Comparison of ENCODE assay signal across 15 cellular contexts in genomic region chr15:65887565-65887964, GRCh38. TPM values are rescaled to one million over a fixed set of nuclear protein-coding genes. Genes with fewer than 3 reads are reported as not detected.
DNase-seq lines count a peak whose midpoint lies in the region; ATAC-seq, FAIRE-seq and TF ChIP-seq lines count a peak whose summit lies in the region.
"Had no signal": no experiment of that assay in that cellular context is flagged by ENCODE, and none has a peak within 500 bp of the region (broad histone marks: within the 10 kb centered on the region; RNA-seq: fewer than 3 reads in every experiment).

No MANE protein-coding gene starts in this region.

- no peak for TF ChIP-seq POLR2A in GM12891 (IDR thresholded peaks at IDR 0.05; ENCODE audit: low read depth, low read length)

- intact Hi-C loops in cardiac septum (cut with DNase I) (no loop called here), dorsolateral prefrontal cortex (cut with DNase I) (no loop called here)

- H3K9me3 Mint-ChIP-seq in T-helper 1 cell treated with Interleukin-12 subunit alpha and Interleukin-12 subunit beta and Interleukin-4 antibody, amounts not matched to agents 30 μg/mL and 1 μg/mL, for 36 hours: peaks cover 12% of the 10 kb centered on the region
- H3K9me3 Mint-ChIP-seq in activated naive CD8-positive, alpha-beta T cell treated with anti-CD3 and anti-CD28 coated beads for 36 hours: no peaks in the 10 kb centered on the region
- no peaks in the 10 kb centered on the region for H3K9me3 Mint-ChIP-seq in HFFc6
- H3K9me3 Mint-ChIP-seq: memory B cell had no signal

- no peak for DNase-seq in GM12891 (ENCODE audit: insufficient read length, low spot score)
- DNase-seq in activated naive CD8-positive, alpha-beta T cell treated with anti-CD3 and anti-CD28 coated beads for 36 hours: peak; percentile 54
- peak; percentile 17 to 34 for DNase-seq in stimulated activated CD4-positive, alpha-beta T cell treated with anti-CD3 and anti-CD28 coated beads, Interleukin-2, amount 100 ng/mL, for 24 hours
- no peak for DNase-seq in HFFc6
- DNase-seq in cardiac septum (ENCODE audit: low spot score): no peak
- DNase-seq in dorsolateral prefrontal cortex: no peak
- DNase-seq: caudate nucleus; DMS79 treated with DMSO at 0.1 percent for 48 hours; NK-92 treated with Interleukin-12 subunit alpha and Interleukin-12 subunit beta, amount 100 ng/mL, for 24 hours had no signal

- peaks cover 65% of the 10 kb centered on the region for H3K36me3 Mint-ChIP-seq in T-helper 1 cell treated with Interleukin-12 subunit alpha and Interleukin-12 subunit beta and Interleukin-4 antibody, amounts not matched to agents 30 μg/mL and 1 μg/mL, for 36 hours (ENCODE audit: low read depth)
- peaks cover 52% of the 10 kb centered on the region for H3K36me3 Mint-ChIP-seq in activated naive CD8-positive, alpha-beta T cell treated with anti-CD3 and anti-CD28 coated beads for 36 hours
- peaks cover 37% of the 10 kb centered on the region for H3K36me3 Mint-ChIP-seq in HFFc6 (ENCODE audit: low read depth)

- no peaks in the 10 kb centered on the region for H3K27me3 ChIP-seq in dorsolateral prefrontal cortex
- H3K27me3 ChIP-seq: BLaER1 treated with 17β-estradiol and CSF1 and Interleukin-3, amounts not matched to agents 10 nM and 100 nM; neutrophil; right atrium auricular region had no signal

- no peaks in the 10 kb centered on the region for H3K27me3 Mint-ChIP-seq in T-helper 1 cell treated with Interleukin-12 subunit alpha and Interleukin-12 subunit beta and Interleukin-4 antibody, amounts not matched to agents 30 μg/mL and 1 μg/mL, for 36 hours (ENCODE audit: low read depth)
- no peaks in the 10 kb centered on the region for H3K27me3 Mint-ChIP-seq in activated naive CD8-positive, alpha-beta T cell treated with anti-CD3 and anti-CD28 coated beads for 36 hours
- no peaks in the 10 kb centered on the region for H3K27me3 Mint-ChIP-seq in HFFc6 (ENCODE audit: insufficient read depth)
- H3K27me3 Mint-ChIP-seq: memory B cell had no signal

- H3K4me3 Mint-ChIP-seq in T-helper 1 cell treated with Interleukin-12 subunit alpha and Interleukin-12 subunit beta and Interleukin-4 antibody, amounts not matched to agents 30 μg/mL and 1 μg/mL, for 36 hours: peak overlapping the region; percentile 74
- H3K4me3 Mint-ChIP-seq in activated naive CD8-positive, alpha-beta T cell treated with anti-CD3 and anti-CD28 coated beads for 36 hours: no peak overlapping the region
- H3K4me3 Mint-ChIP-seq in HFFc6: no peak overlapping the region
- H3K4me3 Mint-ChIP-seq: memory B cell had no signal

- peak overlapping the region in 1 of 59 donors; percentile 11 for H3K27ac ChIP-seq in dorsolateral prefrontal cortex
- H3K27ac ChIP-seq: BLaER1 treated with 17β-estradiol and CSF1 and Interleukin-3, amounts not matched to agents 10 nM and 100 nM; neutrophil; right atrium auricular region had no signal

- H3K4me1 Mint-ChIP-seq in T-helper 1 cell treated with Interleukin-12 subunit alpha and Interleukin-12 subunit beta and Interleukin-4 antibody, amounts not matched to agents 30 μg/mL and 1 μg/mL, for 36 hours (ENCODE audit: low read depth): peaks cover 72% of the 10 kb centered on the region
- peaks cover 66% of the 10 kb centered on the region for H3K4me1 Mint-ChIP-seq in activated naive CD8-positive, alpha-beta T cell treated with anti-CD3 and anti-CD28 coated beads for 36 hours
- H3K4me1 Mint-ChIP-seq in HFFc6 (ENCODE audit: low read depth): no peaks in the 10 kb centered on the region

- peak overlapping the region; percentile 93 for H3K27ac Mint-ChIP-seq in T-helper 1 cell treated with Interleukin-12 subunit alpha and Interleukin-12 subunit beta and Interleukin-4 antibody, amounts not matched to agents 30 μg/mL and 1 μg/mL, for 36 hours
- H3K27ac Mint-ChIP-seq in activated naive CD8-positive, alpha-beta T cell treated with anti-CD3 and anti-CD28 coated beads for 36 hours: peak overlapping the region; percentile 88
- no peak overlapping the region for H3K27ac Mint-ChIP-seq in HFFc6
- H3K27ac Mint-ChIP-seq: memory B cell had no signal

- no peak overlapping the region for H3K4me3 ChIP-seq in dorsolateral prefrontal cortex
- H3K4me3 ChIP-seq: BLaER1 treated with 17β-estradiol and CSF1 and Interleukin-3, amounts not matched to agents 10 nM and 100 nM; right atrium auricular region had no signal

- TF ChIP-seq CTCF in HFFc6 (IDR thresholded peaks at IDR 0.05): no peak
- TF ChIP-seq CTCF in dorsolateral prefrontal cortex (IDR thresholded peaks at IDR 0.05 in 54 of 56, conservative IDR thresholded peaks at IDR 0.05 in 2 of 56; ENCODE audit: low read depth in 1 of 56, partially characterized antibody in 56 of 56): no peak

- no peak for ATAC-seq in HG03175 (IDR thresholded peaks at IDR 0.05; ENCODE audit: unreplicated experiment)

- FAIRE-seq in GM12891 (lab: Jason Lieb, UNC): peak; percentile 38

TF ChIP-seq in GM12891, 5 proteins besides CTCF, POLR2A, EP300 and RAD21:
- TF ChIP-seq SPI1 (IDR thresholded peaks at IDR 0.05; ENCODE audit: low read depth, low read length): no peak
- no peak for TF ChIP-seq POU2F2 (IDR thresholded peaks at IDR 0.05; ENCODE audit: low read depth, low read length)
- TF ChIP-seq POLR2AphosphoS5 (IDR thresholded peaks at IDR 0.05; ENCODE audit: low read depth, low read length): no peak
- no peak for TF ChIP-seq TAF1 (IDR thresholded peaks at IDR 0.05; ENCODE audit: low read depth, low read length)
- TF ChIP-seq PAX5 (IDR thresholded peaks at IDR 0.05; ENCODE audit: insufficient read depth, low read length, severe bottlenecking): no peak

RNA-seq across cellular contexts. Expression of gene RAB11A, which starts 18.3 kb away (rescaled TPM):
- polyA plus RNA-seq in GM12891 (2012; ENCODE audit: low read depth, missing spikeins): 250 TPM
- 100 to 1,000 TPM; 129 to 130 TPM for total RNA-seq in activated naive CD8-positive, alpha-beta T cell treated with anti-CD3 and anti-CD28 coated beads for 36 hours
- 100 to 1,000 TPM; 193 to 236 (median 223) TPM for total RNA-seq in HFFc6 (2021; fragmentation: NEBNext Ultra II Directional; extraction: Animal tissue kit (Norgen Biotek cat#: 25700))
- total RNA-seq in cardiac septum (147 TPM), dorsolateral prefrontal cortex (100 to 1,000 TPM in 119 of 120 experiments, 10 to 100 TPM in 1; 88.8 to 241 (median 186) TPM)

Comparison
In these comparisons a context has a peak if more than half of its experiments do, and no peak if none do; other contexts are left out.
1. DNase-seq: peak in activated naive CD8-positive, alpha-beta T cell treated with anti-CD3 and anti-CD28 coated beads for 36 hours (single experiment) and stimulated activated CD4-positive, alpha-beta T cell treated with anti-CD3 and anti-CD28 coated beads, Interleukin-2, amount 100 ng/mL, for 24 hours (2 of 2); none in GM12891 (single experiment), HFFc6 (single experiment), cardiac septum (single experiment) and dorsolateral prefrontal cortex (0 of 10).